In the genomic region with DNA sequence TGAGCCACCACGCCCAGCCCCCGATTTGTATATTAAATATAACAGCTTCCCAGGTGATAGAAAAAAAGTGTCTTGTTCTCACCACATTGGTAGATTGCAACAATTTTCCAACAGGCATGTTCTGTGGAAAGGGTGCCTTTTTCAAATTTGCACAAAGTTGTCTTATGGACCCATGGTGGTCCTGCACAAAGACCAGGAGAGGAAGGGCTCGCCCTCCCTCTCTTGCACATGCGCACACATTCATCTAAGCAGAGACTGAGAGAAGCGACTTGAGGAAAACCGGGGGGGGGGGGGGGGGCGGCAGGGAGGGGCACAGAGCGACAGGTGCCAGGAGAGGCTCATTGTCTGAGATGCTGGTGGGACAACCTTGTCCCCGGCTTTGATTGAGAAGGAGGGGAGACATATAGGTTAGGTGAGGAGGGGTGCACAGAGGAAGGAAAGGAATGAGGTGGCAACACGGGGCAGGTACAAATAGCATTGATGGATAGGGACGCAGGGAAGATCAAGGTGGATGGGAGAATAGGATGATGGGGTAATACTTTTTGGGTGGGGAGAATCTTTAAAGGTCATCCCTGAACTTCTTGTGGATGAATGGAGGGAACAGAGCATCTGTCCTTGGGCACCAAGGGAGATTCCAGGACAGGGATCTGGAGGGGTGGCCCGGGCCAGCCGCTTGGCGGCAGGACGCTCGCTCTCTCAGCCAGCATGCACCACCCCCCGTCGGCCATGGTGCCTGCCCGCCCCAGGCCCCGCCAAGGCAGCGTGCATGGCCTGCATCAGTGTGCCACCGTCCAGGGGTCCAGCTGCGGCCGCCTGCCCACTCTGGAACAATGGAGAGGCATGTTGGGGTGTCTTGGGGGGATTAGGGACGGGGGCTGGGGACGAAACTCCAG, we compare ENCODE assay signal across 2 cellular contexts.
A peak's percentile ranks its signal among the peaks of the same experiment; 100 is the strongest.
TF ChIP-seq lines count a peak whose summit lies in the region.

No MANE protein-coding gene starts in this region.

TF ChIP-seq in SK-N-SH, 30 proteins besides CTCF, POLR2A, EP300 and RAD21 (continued from another document):
- TF ChIP-seq, protein P1, sequence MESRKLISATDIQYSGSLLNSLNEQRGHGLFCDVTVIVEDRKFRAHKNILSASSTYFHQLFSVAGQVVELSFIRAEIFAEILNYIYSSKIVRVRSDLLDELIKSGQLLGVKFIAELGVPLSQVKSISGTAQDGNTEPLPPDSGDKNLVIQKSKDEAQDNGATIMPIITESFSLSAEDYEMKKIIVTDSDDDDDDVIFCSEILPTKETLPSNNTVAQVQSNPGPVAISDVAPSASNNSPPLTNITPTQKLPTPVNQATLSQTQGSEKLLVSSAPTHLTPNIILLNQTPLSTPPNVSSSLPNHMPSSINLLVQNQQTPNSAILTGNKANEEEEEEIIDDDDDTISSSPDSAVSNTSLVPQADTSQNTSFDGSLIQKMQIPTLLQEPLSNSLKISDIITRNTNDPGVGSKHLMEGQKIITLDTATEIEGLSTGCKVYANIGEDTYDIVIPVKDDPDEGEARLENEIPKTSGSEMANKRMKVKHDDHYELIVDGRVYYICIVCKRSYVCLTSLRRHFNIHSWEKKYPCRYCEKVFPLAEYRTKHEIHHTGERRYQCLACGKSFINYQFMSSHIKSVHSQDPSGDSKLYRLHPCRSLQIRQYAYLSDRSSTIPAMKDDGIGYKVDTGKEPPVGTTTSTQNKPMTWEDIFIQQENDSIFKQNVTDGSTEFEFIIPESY (IDR thresholded peaks at IDR 0.05; ENCODE audit: borderline replicate concordance, low read depth), result no peak
- TF ChIP-seq, protein P2, sequence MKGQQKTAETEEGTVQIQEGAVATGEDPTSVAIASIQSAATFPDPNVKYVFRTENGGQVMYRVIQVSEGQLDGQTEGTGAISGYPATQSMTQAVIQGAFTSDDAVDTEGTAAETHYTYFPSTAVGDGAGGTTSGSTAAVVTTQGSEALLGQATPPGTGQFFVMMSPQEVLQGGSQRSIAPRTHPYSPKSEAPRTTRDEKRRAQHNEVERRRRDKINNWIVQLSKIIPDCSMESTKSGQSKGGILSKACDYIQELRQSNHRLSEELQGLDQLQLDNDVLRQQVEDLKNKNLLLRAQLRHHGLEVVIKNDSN (IDR thresholded peaks at IDR 0.05; ENCODE audit: borderline replicate concordance, low read depth), result no peak
- no peak for TF ChIP-seq NFIC (IDR thresholded peaks at IDR 0.05; ENCODE audit: borderline replicate concordance)
- TF ChIP-seq RXRA (IDR thresholded peaks at IDR 0.05; ENCODE audit: borderline replicate concordance, low read depth), result no peak
- no peak for TF ChIP-seq SMC3 (IDR thresholded peaks at IDR 0.05; ENCODE audit: low read depth, low read length)
- no peak for TF ChIP-seq YY1 (IDR thresholded peaks at IDR 0.05; ENCODE audit: low read depth)
- TF ChIP-seq NRF1 (IDR thresholded peaks at IDR 0.05; ENCODE audit: low read depth, low read length), result no peak
- TF ChIP-seq GATA2 (CRISPR knock-in tag; IDR thresholded peaks at IDR 0.05), result no peak
- TF ChIP-seq POLR2AphosphoS5 (IDR thresholded peaks at IDR 0.05; ENCODE audit: low read depth, low read length), result no peak
- TF ChIP-seq JUND (IDR thresholded peaks at IDR 0.05), result no peak
- no peak for TF ChIP-seq TAF1 (IDR thresholded peaks at IDR 0.05; ENCODE audit: borderline replicate concordance, low read depth, low read length)
- TF ChIP-seq MXI1 (IDR thresholded peaks at IDR 0.05; ENCODE audit: low read depth, low read length), result no peak
- TF ChIP-seq, protein P3, sequence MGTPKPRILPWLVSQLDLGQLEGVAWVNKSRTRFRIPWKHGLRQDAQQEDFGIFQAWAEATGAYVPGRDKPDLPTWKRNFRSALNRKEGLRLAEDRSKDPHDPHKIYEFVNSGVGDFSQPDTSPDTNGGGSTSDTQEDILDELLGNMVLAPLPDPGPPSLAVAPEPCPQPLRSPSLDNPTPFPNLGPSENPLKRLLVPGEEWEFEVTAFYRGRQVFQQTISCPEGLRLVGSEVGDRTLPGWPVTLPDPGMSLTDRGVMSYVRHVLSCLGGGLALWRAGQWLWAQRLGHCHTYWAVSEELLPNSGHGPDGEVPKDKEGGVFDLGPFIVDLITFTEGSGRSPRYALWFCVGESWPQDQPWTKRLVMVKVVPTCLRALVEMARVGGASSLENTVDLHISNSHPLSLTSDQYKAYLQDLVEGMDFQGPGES (IDR thresholded peaks at IDR 0.05; ENCODE audit: low read depth, low read length), result no peak
- no peak for TF ChIP-seq FOXM1 (IDR thresholded peaks at IDR 0.05; ENCODE audit: low read depth)
- TF ChIP-seq EZH2phosphoT487 (IDR thresholded peaks at IDR 0.05; ENCODE audit: borderline replicate concordance, low read depth), result no peak

TF ChIP-seq in K562, 482 proteins besides CTCF, POLR2A, EP300 and RAD21 (continued from another document and continues in another):
- TF ChIP-seq, protein P4, sequence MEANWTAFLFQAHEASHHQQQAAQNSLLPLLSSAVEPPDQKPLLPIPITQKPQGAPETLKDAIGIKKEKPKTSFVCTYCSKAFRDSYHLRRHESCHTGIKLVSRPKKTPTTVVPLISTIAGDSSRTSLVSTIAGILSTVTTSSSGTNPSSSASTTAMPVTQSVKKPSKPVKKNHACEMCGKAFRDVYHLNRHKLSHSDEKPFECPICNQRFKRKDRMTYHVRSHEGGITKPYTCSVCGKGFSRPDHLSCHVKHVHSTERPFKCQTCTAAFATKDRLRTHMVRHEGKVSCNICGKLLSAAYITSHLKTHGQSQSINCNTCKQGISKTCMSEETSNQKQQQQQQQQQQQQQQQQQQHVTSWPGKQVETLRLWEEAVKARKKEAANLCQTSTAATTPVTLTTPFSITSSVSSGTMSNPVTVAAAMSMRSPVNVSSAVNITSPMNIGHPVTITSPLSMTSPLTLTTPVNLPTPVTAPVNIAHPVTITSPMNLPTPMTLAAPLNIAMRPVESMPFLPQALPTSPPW (CRISPR knock-in tag; IDR thresholded peaks at IDR 0.05), result peak; percentile 29; the same call in 1 of the 2 replicates
- TF ChIP-seq RBM14 (IDR thresholded peaks at IDR 0.05; ENCODE audit: borderline replicate concordance, insufficient read depth, low read depth, low read length) (no peak), RBM39 (optimal IDR thresholded peaks at IDR 0.05; ENCODE audit: low read depth, low read length) (no peak), ZNF24 (IDR thresholded peaks at IDR 0.05) (no peak), ZNF12 (CRISPR knock-in tag; IDR thresholded peaks at IDR 0.05) (no peak), PHB2 (IDR thresholded peaks at IDR 0.05; ENCODE audit: low read depth) (no peak), POLR2B (IDR thresholded peaks at IDR 0.05; ENCODE audit: low read depth, partially characterized antibody) (no peak), ZBTB8A (IDR thresholded peaks at IDR 0.05; ENCODE audit: partially characterized antibody) (no peak), FOXA1 (IDR thresholded peaks at IDR 0.05; ENCODE audit: borderline replicate concordance) (no peak), ZNF830 (CRISPR knock-in tag; IDR thresholded peaks at IDR 0.05) (no peak), YY1 (IDR thresholded peaks at IDR 0.05; ENCODE audit: borderline replicate concordance in 1 of 3, control insufficient read depth in 1 of 3, extremely low read depth in 1 of 3, insufficient read depth in 3 of 3, insufficient read length in 1 of 3, insufficient replicate concordance in 2 of 3, low read depth in 1 of 3, low read length in 2 of 3) (peak in 1 of 3 experiments; percentile 20), ZNF324 (CRISPR knock-in tag; IDR thresholded peaks at IDR 0.05) (no peak)
- TF ChIP-seq, protein P5, sequence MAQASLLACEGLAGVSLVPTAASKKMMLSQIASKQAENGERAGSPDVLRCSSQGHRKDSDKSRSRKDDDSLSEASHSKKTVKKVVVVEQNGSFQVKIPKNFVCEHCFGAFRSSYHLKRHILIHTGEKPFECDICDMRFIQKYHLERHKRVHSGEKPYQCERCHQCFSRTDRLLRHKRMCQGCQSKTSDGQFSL (CRISPR knock-in tag; IDR thresholded peaks at IDR 0.05), result no peak
- TF ChIP-seq, protein P5 (tag; IDR thresholded peaks at IDR 0.05), result peak in 1 of 2 experiments; percentile 77; a peak in 2 of 4 replicates
- TF ChIP-seq, protein P6, sequence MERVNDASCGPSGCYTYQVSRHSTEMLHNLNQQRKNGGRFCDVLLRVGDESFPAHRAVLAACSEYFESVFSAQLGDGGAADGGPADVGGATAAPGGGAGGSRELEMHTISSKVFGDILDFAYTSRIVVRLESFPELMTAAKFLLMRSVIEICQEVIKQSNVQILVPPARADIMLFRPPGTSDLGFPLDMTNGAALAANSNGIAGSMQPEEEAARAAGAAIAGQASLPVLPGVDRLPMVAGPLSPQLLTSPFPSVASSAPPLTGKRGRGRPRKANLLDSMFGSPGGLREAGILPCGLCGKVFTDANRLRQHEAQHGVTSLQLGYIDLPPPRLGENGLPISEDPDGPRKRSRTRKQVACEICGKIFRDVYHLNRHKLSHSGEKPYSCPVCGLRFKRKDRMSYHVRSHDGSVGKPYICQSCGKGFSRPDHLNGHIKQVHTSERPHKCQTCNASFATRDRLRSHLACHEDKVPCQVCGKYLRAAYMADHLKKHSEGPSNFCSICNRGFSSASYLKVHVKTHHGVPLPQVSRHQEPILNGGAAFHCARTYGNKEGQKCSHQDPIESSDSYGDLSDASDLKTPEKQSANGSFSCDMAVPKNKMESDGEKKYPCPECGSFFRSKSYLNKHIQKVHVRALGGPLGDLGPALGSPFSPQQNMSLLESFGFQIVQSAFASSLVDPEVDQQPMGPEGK (CRISPR knock-in tag; IDR thresholded peaks at IDR 0.05; ENCODE audit: borderline replicate concordance), result no peak
- TF ChIP-seq, protein P7, sequence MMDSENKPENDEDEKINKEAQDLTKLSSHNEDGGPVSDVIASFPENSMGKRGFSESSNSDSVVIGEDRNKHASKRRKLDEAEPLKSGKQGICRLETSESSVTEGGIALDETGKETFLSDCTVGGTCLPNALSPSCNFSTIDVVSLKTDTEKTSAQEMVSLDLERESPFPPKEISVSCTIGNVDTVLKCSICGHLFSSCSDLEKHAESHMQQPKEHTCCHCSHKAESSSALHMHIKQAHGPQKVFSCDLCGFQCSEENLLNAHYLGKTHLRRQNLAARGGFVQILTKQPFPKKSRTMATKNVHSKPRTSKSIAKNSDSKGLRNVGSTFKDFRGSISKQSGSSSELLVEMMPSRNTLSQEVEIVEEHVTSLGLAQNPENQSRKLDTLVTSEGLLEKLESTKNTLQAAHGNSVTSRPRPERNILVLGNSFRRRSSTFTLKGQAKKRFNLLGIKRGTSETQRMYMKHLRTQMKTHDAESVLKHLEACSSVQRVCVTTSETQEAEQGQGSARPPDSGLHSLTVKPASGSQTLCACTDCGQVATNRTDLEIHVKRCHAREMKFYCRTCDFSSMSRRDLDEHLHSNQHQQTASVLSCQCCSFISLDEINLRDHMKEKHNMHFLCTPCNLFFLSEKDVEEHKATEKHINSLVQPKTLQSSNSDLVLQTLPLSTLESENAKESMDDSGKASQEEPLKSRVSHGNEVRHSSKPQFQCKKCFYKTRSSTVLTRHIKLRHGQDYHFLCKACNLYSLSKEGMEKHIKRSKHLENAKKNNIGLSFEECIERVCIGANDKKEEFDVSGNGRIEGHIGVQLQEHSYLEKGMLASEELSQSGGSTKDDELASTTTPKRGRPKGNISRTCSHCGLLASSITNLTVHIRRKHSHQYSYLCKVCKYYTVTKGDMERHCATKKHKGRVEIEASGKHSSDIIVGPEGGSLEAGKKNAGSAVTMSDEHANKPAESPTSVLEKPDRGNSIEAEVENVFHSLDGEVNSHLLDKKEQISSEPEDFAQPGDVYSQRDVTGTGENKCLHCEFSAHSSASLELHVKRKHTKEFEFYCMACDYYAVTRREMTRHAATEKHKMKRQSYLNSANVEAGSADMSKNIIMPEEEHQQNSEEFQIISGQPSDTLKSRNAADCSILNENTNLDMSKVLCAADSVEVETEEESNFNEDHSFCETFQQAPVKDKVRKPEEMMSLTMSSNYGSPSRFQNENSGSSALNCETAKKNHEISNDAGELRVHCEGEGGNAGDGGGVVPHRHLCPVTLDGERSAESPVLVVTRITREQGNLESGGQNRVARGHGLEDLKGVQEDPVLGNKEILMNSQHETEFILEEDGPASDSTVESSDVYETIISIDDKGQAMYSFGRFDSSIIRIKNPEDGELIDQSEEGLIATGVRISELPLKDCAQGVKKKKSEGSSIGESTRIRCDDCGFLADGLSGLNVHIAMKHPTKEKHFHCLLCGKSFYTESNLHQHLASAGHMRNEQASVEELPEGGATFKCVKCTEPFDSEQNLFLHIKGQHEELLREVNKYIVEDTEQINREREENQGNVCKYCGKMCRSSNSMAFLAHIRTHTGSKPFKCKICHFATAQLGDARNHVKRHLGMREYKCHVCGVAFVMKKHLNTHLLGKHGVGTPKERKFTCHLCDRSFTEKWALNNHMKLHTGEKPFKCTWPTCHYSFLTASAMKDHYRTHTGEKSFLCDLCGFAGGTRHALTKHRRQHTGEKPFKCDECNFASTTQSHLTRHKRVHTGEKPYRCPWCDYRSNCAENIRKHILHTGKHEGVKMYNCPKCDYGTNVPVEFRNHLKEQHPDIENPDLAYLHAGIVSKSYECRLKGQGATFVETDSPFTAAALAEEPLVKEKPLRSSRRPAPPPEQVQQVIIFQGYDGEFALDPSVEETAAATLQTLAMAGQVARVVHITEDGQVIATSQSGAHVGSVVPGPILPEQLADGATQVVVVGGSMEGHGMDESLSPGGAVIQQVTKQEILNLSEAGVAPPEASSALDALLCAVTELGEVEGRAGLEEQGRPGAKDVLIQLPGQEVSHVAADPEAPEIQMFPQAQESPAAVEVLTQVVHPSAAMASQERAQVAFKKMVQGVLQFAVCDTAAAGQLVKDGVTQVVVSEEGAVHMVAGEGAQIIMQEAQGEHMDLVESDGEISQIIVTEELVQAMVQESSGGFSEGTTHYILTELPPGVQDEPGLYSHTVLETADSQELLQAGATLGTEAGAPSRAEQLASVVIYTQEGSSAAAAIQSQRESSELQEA (IDR thresholded peaks at IDR 0.05; ENCODE audit: low read depth), result no peak
- TF ChIP-seq, protein P8, sequence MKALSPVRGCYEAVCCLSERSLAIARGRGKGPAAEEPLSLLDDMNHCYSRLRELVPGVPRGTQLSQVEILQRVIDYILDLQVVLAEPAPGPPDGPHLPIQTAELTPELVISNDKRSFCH (CRISPR knock-in tag; IDR thresholded peaks at IDR 0.05), result no peak
- TF ChIP-seq, protein P8 (tag; IDR thresholded peaks at IDR 0.05), result no peak
- TF ChIP-seq, protein P9, sequence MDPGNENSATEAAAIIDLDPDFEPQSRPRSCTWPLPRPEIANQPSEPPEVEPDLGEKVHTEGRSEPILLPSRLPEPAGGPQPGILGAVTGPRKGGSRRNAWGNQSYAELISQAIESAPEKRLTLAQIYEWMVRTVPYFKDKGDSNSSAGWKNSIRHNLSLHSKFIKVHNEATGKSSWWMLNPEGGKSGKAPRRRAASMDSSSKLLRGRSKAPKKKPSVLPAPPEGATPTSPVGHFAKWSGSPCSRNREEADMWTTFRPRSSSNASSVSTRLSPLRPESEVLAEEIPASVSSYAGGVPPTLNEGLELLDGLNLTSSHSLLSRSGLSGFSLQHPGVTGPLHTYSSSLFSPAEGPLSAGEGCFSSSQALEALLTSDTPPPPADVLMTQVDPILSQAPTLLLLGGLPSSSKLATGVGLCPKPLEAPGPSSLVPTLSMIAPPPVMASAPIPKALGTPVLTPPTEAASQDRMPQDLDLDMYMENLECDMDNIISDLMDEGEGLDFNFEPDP (CRISPR knock-in tag; IDR thresholded peaks at IDR 0.05), result no peak
